ENCODE assay signal across 15 cellular contexts in genomic region chr11:86185346-86185745, GRCh38. TPM values are rescaled to one million over a fixed set of nuclear protein-coding genes. Genes with fewer than 3 reads are reported as not detected.
DNase-seq lines count a peak whose midpoint lies in the region; ATAC-seq and TF ChIP-seq lines count a peak whose summit lies in the region.
"Had no signal": no experiment of that assay in that cellular context is flagged by ENCODE, and none has a peak within 500 bp of the region (broad histone marks: within the 10 kb centered on the region; RNA-seq: fewer than 3 reads in every experiment).

No MANE protein-coding gene starts in this region.

- TF ChIP-seq CTCF in ascending aorta (IDR thresholded peaks at IDR 0.05) (no peak), parathyroid adenoma (IDR thresholded peaks at IDR 0.05) (no peak), mucosa of descending colon (IDR thresholded peaks at IDR 0.05) (no peak)

- no peaks in the 10 kb centered on the region for H3K79me2 ChIP-seq in parathyroid adenoma

- ATAC-seq in Right ventricle myocardium inferior (peak; percentile 34), GM21390 (IDR thresholded peaks at IDR 0.05; ENCODE audit: unreplicated experiment) (no peak), mucosa of descending colon (no peak)
- ATAC-seq: HCT116 had no signal

- H3K4me3 ChIP-seq in ascending aorta (no peak overlapping the region), parathyroid adenoma (ENCODE audit: low read depth, low read length) (no peak overlapping the region), mucosa of descending colon (no peak overlapping the region)
- H3K4me3 ChIP-seq: BLaER1, GM23248 had no signal

- H3K27ac ChIP-seq in ascending aorta: peak overlapping the region; percentile 4 to 12
- no peak overlapping the region for H3K27ac ChIP-seq in parathyroid adenoma
- H3K27ac ChIP-seq: BLaER1, GM23248, HL-60 had no signal

- H3K27me3 ChIP-seq in ascending aorta (no peaks in the 10 kb centered on the region), parathyroid adenoma (ENCODE audit: control insufficient read depth, insufficient read depth, low read length) (no peaks in the 10 kb centered on the region)
- H3K27me3 ChIP-seq: BLaER1 had no signal

- no peaks in the 10 kb centered on the region for H3K36me3 ChIP-seq in ascending aorta
- no peaks in the 10 kb centered on the region for H3K36me3 ChIP-seq in parathyroid adenoma (ENCODE audit: control insufficient read depth, insufficient read depth, low read length)
- no peaks in the 10 kb centered on the region for H3K36me3 ChIP-seq in mucosa of descending colon (ENCODE audit: low read depth)
- H3K36me3 ChIP-seq: BLaER1 had no signal

- intact Hi-C loops in Right ventricle myocardium inferior (cut with DNase I): no loop called here
- intact Hi-C loops in cardiac septum (cut with DNase I): no loop called here
- intact Hi-C loops in ascending aorta (cut with DNase I): no loop called here
- intact Hi-C loops in mucosa of descending colon (cut with DNase I, micrococcal nuclease): no loop called here

- H3K9me3 ChIP-seq in ascending aorta (no peaks in the 10 kb centered on the region), parathyroid adenoma (ENCODE audit: control insufficient read depth, low read length) (no peaks in the 10 kb centered on the region), mucosa of descending colon (no peaks in the 10 kb centered on the region)
- H3K9me3 ChIP-seq: BLaER1 had no signal

- DNase-seq in Right ventricle myocardium inferior (ENCODE audit: missing footprints) (no peak), cardiac septum (ENCODE audit: low spot score) (no peak), ascending aorta (ENCODE audit: low spot score in 2 of 2) (no peak), mucosa of descending colon (no peak)
- DNase-seq in activated CD8-positive, alpha-beta memory T cell treated with anti-CD3 and anti-CD28 coated beads, Interleukin-2, amount 50 U/mL, for 4 hours: no peak
- DNase-seq: 8988T, AML-193, DND-41, GDM1, GM23248 had no signal

- no peak overlapping the region for H3K9ac ChIP-seq in parathyroid adenoma
- H3K9ac ChIP-seq: BLaER1, GM23248 had no signal

- no peak overlapping the region for H3K4me2 ChIP-seq in parathyroid adenoma (ENCODE audit: low read length)
- H3K4me2 ChIP-seq: BLaER1 had no signal

- no peaks in the 10 kb centered on the region for H3K4me1 ChIP-seq in ascending aorta
- H3K4me1 ChIP-seq in parathyroid adenoma: peaks cover 21% of the 10 kb centered on the region
- no peaks in the 10 kb centered on the region for H3K4me1 ChIP-seq in mucosa of descending colon (ENCODE audit: low read depth)

- H2AFZ ChIP-seq in parathyroid adenoma: peak overlapping the region; percentile 15

RNA-seq across cellular contexts. Expression of gene EED, which starts 59.2 kb away (rescaled TPM):
- total RNA-seq in Right ventricle myocardium inferior (12.7 TPM), cardiac septum (12.0 TPM), ascending aorta (16.1 TPM), mucosa of descending colon (10 to 100 TPM; 21.9 to 29.6 (median 22.0) TPM)
